ENCODE assay signal across 15 cellular contexts in genomic region chr4:8168232-8168631, GRCh38. TPM values are rescaled to one million over a fixed set of nuclear protein-coding genes. Genes with fewer than 3 reads are reported as not detected.
DNase-seq lines count a peak whose midpoint lies in the region; ATAC-seq, FAIRE-seq and TF ChIP-seq lines count a peak whose summit lies in the region.
"Had no signal": no experiment of that assay in that cellular context is flagged by ENCODE, and none has a peak within 500 bp of the region (broad histone marks: within the 10 kb centered on the region; RNA-seq: fewer than 3 reads in every experiment).

No MANE protein-coding gene starts in this region.

- no TSS peak for BruUV-seq in GM12878 (replicated peaks; lab: Mats Ljungman, UMichigan)

- ATAC-seq in GM12878: no peak
- ATAC-seq: stimulated activated naive CD8-positive, alpha-beta T cell treated with anti-CD3 and anti-CD28 coated beads, Interleukin-15, Interleukin-2, amounts not matched to agents 100 U/mL and 50 U/mL, for 24 hours had no signal

- in situ Hi-C loops in GM13977 (cut with MboI; ENCODE audit: low pct_unique_long_range_greater_than_20kb, low sequenced_read_pairs, unreplicated experiment): no loop called here
- in situ Hi-C loops in GM12878 (cut with MboI): no loop called here

- DNase-seq in AG04449 (ENCODE audit: low read depth, low spot score) (no peak), GM13977 (ENCODE audit: low spot score) (no peak), GM12878 (ENCODE audit: low read depth, low spot score) (no peak), kidney epithelial cell (ENCODE audit: low read depth) (no peak), nucleus accumbens (lab: John Stamatoyannopoulos, UW) (no peak), UCSD-AML1 (lab: John Stamatoyannopoulos, UW; ENCODE audit: unreplicated experiment) (no peak), D721Med (ENCODE audit: insufficient read length, low spot score) (no peak), urothelium cell line (ENCODE audit: low spot score) (no peak)
- DNase-seq: activated naive CD8-positive, alpha-beta T cell treated with anti-CD3 and anti-CD28 coated beads, Interleukin-2, amount 10 ng/mL, durations not matched to agents 7 days and 5 days; CD4-positive, alpha-beta T cell; effector memory CD4-positive, alpha-beta T cell; naive B cell; NCI-H1105; NCI-H524 treated with DMSO at 0.1 percent for 48 hours; stimulated activated naive CD8-positive, alpha-beta T cell treated with anti-CD3 and anti-CD28 coated beads, Interleukin-15, Interleukin-2, amounts not matched to agents 100 U/mL and 50 U/mL, for 24 hours had no signal

- no peak overlapping the region for H3K9ac ChIP-seq in GM12878 (ENCODE audit: control insufficient read depth, insufficient read depth, low read length)

- POLR2A ChIA-PET in AG04449 (lab: Yijun Ruan, JAX): no interaction called here
- POLR2A ChIA-PET in GM12878 (lab: Charles Lee): no interaction called here

- no peak for TF ChIP-seq EP300 in GM12878 (IDR thresholded peaks at IDR 0.05; ENCODE audit: borderline replicate concordance in 1 of 2, control insufficient read depth in 1 of 2, low read depth in 2 of 2, low read length in 2 of 2)

- no peak for TF ChIP-seq RAD21 in GM12878 (IDR thresholded peaks at IDR 0.05; ENCODE audit: insufficient read depth, low read depth, low read length)

- CTCF ChIA-PET in AG04449 (lab: Yijun Ruan, JAX): interaction anchor here (2.5 kb wide), 1 partner anchor 8 kb away, joined by 17 read pairs; no protein-coding TSS in a partner anchor
- CTCF ChIA-PET in GM12878 (lab: Yijun Ruan, JAX): no interaction called here

- FAIRE-seq in GM12878 (lab: Jason Lieb, UNC): no peak
- no peak for FAIRE-seq in D721Med (lab: Jason Lieb, UNC)
- no peak for FAIRE-seq in urothelium cell line (lab: Jason Lieb, UNC)

- peaks cover 8% of the 10 kb centered on the region; the same call in 2 of the 3 replicates for H3K9me3 ChIP-seq in GM12878 (replicated peaks; ENCODE audit: control insufficient read depth, insufficient read depth, low read length)

- H3K4me3 ChIP-seq in AG04449 (ENCODE audit: low read depth, low read length) (no peak overlapping the region), GM12878 (no peak overlapping the region), kidney epithelial cell (ENCODE audit: low read depth, low read length) (no peak overlapping the region)

- peaks cover 13% of the 10 kb centered on the region for H3K4me1 ChIP-seq in GM12878 (ENCODE audit: control insufficient read depth, insufficient read depth, low read length)

- peak; percentile 3 for TF ChIP-seq CTCF in AG04449 (IDR thresholded peaks at IDR 0.05; ENCODE audit: insufficient read depth, low read length, missing control alignments)
- TF ChIP-seq CTCF in GM13977 (IDR thresholded peaks at IDR 0.05; ENCODE audit: extremely low read depth, insufficient read depth, missing control alignments): peak; percentile 29
- TF ChIP-seq CTCF in GM12878 (IDR thresholded peaks at IDR 0.05 in 2 of 3, conservative IDR thresholded peaks at IDR 0.05 in 1 of 3; ENCODE audit: control insufficient read depth in 2 of 3, extremely low read depth in 1 of 3, insufficient read depth in 1 of 3, low read depth in 3 of 3, low read length in 3 of 3): peak in 2 of 3 experiments; percentile 23 to 40; a peak in 3 of 6 replicates
- peak; percentile 35 for TF ChIP-seq CTCF in kidney epithelial cell (IDR thresholded peaks at IDR 0.05; ENCODE audit: insufficient read depth, low read length, poor library complexity, severe bottlenecking)
- TF ChIP-seq CTCF in D721Med (IDR thresholded peaks at IDR 0.05; ENCODE audit: insufficient read depth, missing control alignments): no peak

- SMC1A ChIA-PET in GM12878 (lab: Charles Lee; ENCODE audit: uncharacterized antibody, unreplicated experiment): interaction anchor here (2.1 kb wide), 1 partner anchor 9 kb away, joined by 4 read pairs; no protein-coding TSS in a partner anchor

- H2AFZ ChIP-seq in GM12878 (ENCODE audit: control insufficient read depth, low read depth, low read length): no peak overlapping the region

- H3K27me3 ChIP-seq in GM12878 (replicated peaks in 1 of 2; ENCODE audit: control insufficient read depth in 2 of 2, insufficient read depth in 2 of 2, low read length in 1 of 2) (no peaks in the 10 kb centered on the region), kidney epithelial cell (ENCODE audit: control insufficient read depth, insufficient read depth, low read length) (peaks cover 26% of the 10 kb centered on the region)

- WGBS in GM12878 (ENCODE audit: insufficient coverage, insufficient replicate concordance, low lambda C conversion rate, missing lambda C conversion rate): 100% methylated on average over 1 of the region's 1 CpG

- no peaks in the 10 kb centered on the region for H3K36me3 ChIP-seq in GM12878 (ENCODE audit: control insufficient read depth in 2 of 2, insufficient read depth in 2 of 2, low read length in 1 of 2)
- H3K36me3 ChIP-seq in kidney epithelial cell (ENCODE audit: control insufficient read depth, insufficient read depth, low read length): no peaks in the 10 kb centered on the region

- H3K4me2 ChIP-seq in GM12878 (ENCODE audit: control insufficient read depth, insufficient read depth): no peak overlapping the region

- intact Hi-C loops in GM12878 (cut with micrococcal nuclease; ENCODE audit: unreplicated experiment): no loop called here

- TF ChIP-seq POLR2A in GM12878 (IDR thresholded peaks at IDR 0.05; ENCODE audit: low read depth, low read length): no peak

- RAD21 ChIA-PET in GM12878 (lab: Charles Lee; ENCODE audit: unreplicated experiment): no interaction called here

- no peak overlapping the region for H3K27ac ChIP-seq in GM12878 (ENCODE audit: control insufficient read depth, insufficient read depth)

- no peaks in the 10 kb centered on the region for H3K79me2 ChIP-seq in GM12878 (ENCODE audit: control insufficient read depth, insufficient read depth, low read length)

- no peaks in the 10 kb centered on the region for H4K20me1 ChIP-seq in GM12878 (ENCODE audit: control insufficient read depth, insufficient read depth)

TF ChIP-seq in GM12878, 131 proteins besides CTCF, POLR2A, EP300 and RAD21 (continues in another document):
- TF ChIP-seq ZNF384 (IDR thresholded peaks at IDR 0.05; ENCODE audit: borderline replicate concordance, low read depth, low read length): no peak
- no peak for TF ChIP-seq KAT2A (conservative IDR thresholded peaks at IDR 0.05; ENCODE audit: control insufficient read depth, low read depth, low read length)
- TF ChIP-seq SP1 (IDR thresholded peaks at IDR 0.05; ENCODE audit: low read depth, low read length): no peak
- TF ChIP-seq ZNF217 (IDR thresholded peaks at IDR 0.05): no peak
- TF ChIP-seq, protein P1, sequence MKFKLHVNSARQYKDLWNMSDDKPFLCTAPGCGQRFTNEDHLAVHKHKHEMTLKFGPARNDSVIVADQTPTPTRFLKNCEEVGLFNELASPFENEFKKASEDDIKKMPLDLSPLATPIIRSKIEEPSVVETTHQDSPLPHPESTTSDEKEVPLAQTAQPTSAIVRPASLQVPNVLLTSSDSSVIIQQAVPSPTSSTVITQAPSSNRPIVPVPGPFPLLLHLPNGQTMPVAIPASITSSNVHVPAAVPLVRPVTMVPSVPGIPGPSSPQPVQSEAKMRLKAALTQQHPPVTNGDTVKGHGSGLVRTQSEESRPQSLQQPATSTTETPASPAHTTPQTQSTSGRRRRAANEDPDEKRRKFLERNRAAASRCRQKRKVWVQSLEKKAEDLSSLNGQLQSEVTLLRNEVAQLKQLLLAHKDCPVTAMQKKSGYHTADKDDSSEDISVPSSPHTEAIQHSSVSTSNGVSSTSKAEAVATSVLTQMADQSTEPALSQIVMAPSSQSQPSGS (IDR thresholded peaks at IDR 0.05; ENCODE audit: low read length): no peak

RNA-seq across cellular contexts. Expression of gene ABLIM2, which starts 9.6 kb away (rescaled TPM):
- total RNA-seq in GM12878 (2013; cell fraction: nucleolus; rRNA removed): 0.37 and 0.42 TPM in 2 replicates
- total RNA-seq in GM12878 (2014; rRNA removed) (not detected in 2 replicates), GM12878 (2014; rRNA removed; fragmentation: Illumina TruSeq; extraction: Trizol) (not detected in 2 replicates), GM12878 (2021) (0.15 TPM in 1 of 2 replicates, not detected in the other), kidney epithelial cell (1.3 and 7.2 TPM in 2 replicates)
- not detected for polyA plus RNA-seq in GM12878 (2011; ENCODE audit: low read depth)
- polyA plus RNA-seq in GM12878 (2011; rRNA removed) (0.04 and 0.05 TPM in 2 replicates), GM12878 (2014; fragmentation: Illumina TruSeq; extraction: Trizol) (0.33 TPM in 1 of 2 replicates, not detected in the other), GM12878 (2014; fragmentation: Nextera tagmentation; extraction: Ambion mirVana) (under 1 TPM in 1 of 2 experiments, not detected in 1; 0.03 TPM), GM12878 (2014; rRNA removed) (not detected in 2 replicates), GM12878 (2016; fragmentation: Nextera tagmentation; extraction: Ambion mirVana) (not detected)
- 0.03 TPM in 2 replicates for polyA plus RNA-seq in GM12878 (2011; cell fraction: cytosol; rRNA removed)
- polyA plus RNA-seq in GM12878 (2011; cell fraction: nucleus; rRNA removed): 0.09 and 1.5 TPM in 2 replicates
- polyA plus RNA-seq in GM12878 (2012): 0.07 and 0.14 TPM in 2 replicates
- not detected in 2 replicates for polyA minus RNA-seq in GM12878 (2011; rRNA and poly(A)+ RNA removed)
- not detected in 2 replicates for polyA minus RNA-seq in GM12878 (2011; cell fraction: cytosol; rRNA and poly(A)+ RNA removed)
- 0.29 TPM in 1 of 2 replicates, not detected in the other for polyA minus RNA-seq in GM12878 (2011; cell fraction: nucleus; rRNA and poly(A)+ RNA removed)

RNA-seq across cellular contexts. Expression of gene SH3TC1, which starts 30.9 kb away (rescaled TPM):
- 199 and 223 TPM in 2 replicates for total RNA-seq in GM12878 (2013; cell fraction: nucleolus; rRNA removed)
- total RNA-seq in GM12878 (2014; rRNA removed) (30.4 and 33.1 TPM in 2 replicates), GM12878 (2014; rRNA removed; fragmentation: Illumina TruSeq; extraction: Trizol) (14.6 and 15.4 TPM in 2 replicates), GM12878 (2021) (39.6 and 47.0 TPM in 2 replicates), kidney epithelial cell (18.9 and 30.5 TPM in 2 replicates)
- polyA plus RNA-seq in GM12878 (2011; ENCODE audit: low read depth): 11.1 TPM
- polyA plus RNA-seq in GM12878 (2011; rRNA removed) (13.0 and 19.8 TPM in 2 replicates), GM12878 (2014; fragmentation: Illumina TruSeq; extraction: Trizol) (2.6 and 7.4 TPM in 2 replicates), GM12878 (2014; fragmentation: Nextera tagmentation; extraction: Ambion mirVana) (under 1 TPM; 0.19 to 0.62 TPM), GM12878 (2014; rRNA removed) (28.4 and 31.8 TPM in 2 replicates), GM12878 (2016; fragmentation: Nextera tagmentation; extraction: Ambion mirVana) (10 to 100 TPM; 17.0 to 19.8 TPM)
- 23.9 and 42.0 TPM in 2 replicates for polyA plus RNA-seq in GM12878 (2011; cell fraction: cytosol; rRNA removed)
- polyA plus RNA-seq in GM12878 (2011; cell fraction: nucleus; rRNA removed): 186 and 189 TPM in 2 replicates
- 21.8 and 26.5 TPM in 2 replicates for polyA plus RNA-seq in GM12878 (2012)
- 23.7 and 77.3 TPM in 2 replicates for polyA minus RNA-seq in GM12878 (2011; rRNA and poly(A)+ RNA removed)
- 22.4 and 33.3 TPM in 2 replicates for polyA minus RNA-seq in GM12878 (2011; cell fraction: cytosol; rRNA and poly(A)+ RNA removed)
- 101 and 153 TPM in 2 replicates for polyA minus RNA-seq in GM12878 (2011; cell fraction: nucleus; rRNA and poly(A)+ RNA removed)
